8 cellular contexts compared by ENCODE assay signal in genomic region chr9:120842685-120843485, GRCh38. TPM values are rescaled to one million over a fixed set of nuclear protein-coding genes. Genes with fewer than 3 reads are reported as not detected.
DNase-seq lines count a peak whose midpoint lies in the region; ATAC-seq and TF ChIP-seq lines count a peak whose summit lies in the region.

Gene PSMD5, minus strand, starts transcription at chr9:120842922. Its CDS starts 13 bp downstream, at chr9:120842909.

- no peaks in the 10 kb centered on the region for H3K9me3 ChIP-seq in CD4-positive, alpha-beta memory T cell (ENCODE audit: control insufficient read depth in 1 of 2, low read length in 2 of 2)
- no peaks in the 10 kb centered on the region for H3K9me3 ChIP-seq in endodermal cell (ENCODE audit: control insufficient read depth, low read length)

- H3K27me3 ChIP-seq in CD4-positive, alpha-beta memory T cell (ENCODE audit: insufficient read depth, low read length): no peaks in the 10 kb centered on the region
- no peaks in the 10 kb centered on the region for H3K27me3 ChIP-seq in endodermal cell (ENCODE audit: control insufficient read depth, insufficient read depth, low read length, poor library complexity, severe bottlenecking)
- H3K27me3 ChIP-seq in mesendoderm (ENCODE audit: insufficient read depth, low read length, poor library complexity): no peaks in the 10 kb centered on the region

- H2BK5ac ChIP-seq in mesendoderm (ENCODE audit: low read length): no peak within 1 kb of the TSS

- no peak within 1 kb of the TSS for H2AK5ac ChIP-seq in mesendoderm (ENCODE audit: low read length)

- TF ChIP-seq CTCF in endodermal cell (conservative IDR thresholded peaks at IDR 0.05): no peak

- peak; percentile 93 to 99 (median 99) for DNase-seq in CD4-positive, alpha-beta memory T cell
- DNase-seq in HS-27A (ENCODE audit: low read depth) (peak; percentile 79), NOMO-1 treated with dmso at 0.1 percent for 144 hours (lab: John Stamatoyannopoulos, UW; ENCODE audit: unreplicated experiment) (peak; percentile 96), endodermal cell (peak; percentile 96), mesendoderm (peak; percentile 100)
- DNase-seq in activated CD8-positive, alpha-beta memory T cell treated with anti-CD3 and anti-CD28 coated beads, Interleukin-2, amount 50 U/mL, for 1 hour (ENCODE audit: extremely low read depth): peak; percentile 93
- peak; percentile 90 for DNase-seq in stimulated activated CD8-positive, alpha-beta memory T cell treated with anti-CD3 and anti-CD28 coated beads, Interleukin-15, amount 100 ng/mL, for 1 hour (ENCODE audit: low read depth)

- CTCF ChIA-PET in CD4-positive, alpha-beta memory T cell (lab: Charles Lee; ENCODE audit: partially characterized antibody): interaction anchor here (0.7 to 3.5 kb wide), 6 partner anchors 12 to 217 kb away, joined by 3 to 15 read pairs (median 3); no protein-coding TSS in a partner anchor

- H3K4me1 Mint-ChIP-seq in CD4-positive, alpha-beta memory T cell: peaks cover 62 to 84% (median 73%) of the 10 kb centered on the region in 4 donors
- H3K4me1 Mint-ChIP-seq in endodermal cell: peaks cover 41% of the 10 kb centered on the region

- POLR2A ChIA-PET in CD4-positive, alpha-beta memory T cell (lab: Charles Lee; ENCODE audit: partially characterized antibody): interaction anchor here (0.6 to 7.4 kb wide), 26 partner anchors 9 to 278 kb away, joined by 3 to 149 read pairs (median 4); partner anchors contain the start of genes CNTRL, FBXW2, PHF19 and TRAF1

- peak within 1 kb of the TSS; percentile 96 for H3K9ac ChIP-seq in endodermal cell (ENCODE audit: extremely low read depth, low read length, poor library complexity, severe bottlenecking)
- H3K9ac ChIP-seq in mesendoderm (ENCODE audit: low read length): peak within 1 kb of the TSS; percentile 91

- 4 to 5% methylated on average over 40 to 62 of the region's 62 CpGs for WGBS in endodermal cell (ENCODE audit: insufficient coverage in 1 of 2, insufficient read length in 1 of 2), 2 experiments
- whole genome bisulfite sequencing in mesendoderm (ENCODE audit: extremely low coverage, insufficient coverage, low lambda C conversion rate): no CpG with 5 or more reads among the region's 62 CpGs

- peak within 1 kb of the TSS; percentile 98 for H3K27ac ChIP-seq in CD4-positive, alpha-beta memory T cell (ENCODE audit: low read depth, low read length)
- peak within 1 kb of the TSS; percentile 92 for H3K27ac ChIP-seq in endodermal cell (ENCODE audit: low read depth, low read length)
- H3K27ac ChIP-seq in mesendoderm (ENCODE audit: low read depth, low read length): peak within 1 kb of the TSS; percentile 80

- intact Hi-C loops in CD4-positive, alpha-beta memory T cell (cut with micrococcal nuclease): loop anchor here (1.0 to 2.0 kb wide), 6 partner anchors 25 to 231 kb away; partner anchors contain the start of genes CNTRL, FBXW2 and PHF19

- H3K4me2 ChIP-seq in mesendoderm (ENCODE audit: low read length): peak within 1 kb of the TSS; percentile 50

- H4K8ac ChIP-seq in mesendoderm (ENCODE audit: low read depth, low read length): no peak within 1 kb of the TSS

- H3K56ac ChIP-seq in mesendoderm (ENCODE audit: low read length): peak within 1 kb of the TSS; percentile 88

- no peaks in the 10 kb centered on the region for H3K27me3 Mint-ChIP-seq in CD4-positive, alpha-beta memory T cell
- peaks cover 3% of the 10 kb centered on the region for H3K27me3 Mint-ChIP-seq in endodermal cell (ENCODE audit: insufficient read depth)

- peak; percentile 99 for ATAC-seq in GM19463 (IDR thresholded peaks at IDR 0.05; ENCODE audit: unreplicated experiment)

- peak within 1 kb of the TSS; percentile 78 to 84 for H3K4me3 ChIP-seq in CD4-positive, alpha-beta memory T cell (ENCODE audit: low read length in 2 of 2)
- peak within 1 kb of the TSS; percentile 96 for H3K4me3 ChIP-seq in endodermal cell (ENCODE audit: low read length)
- peak within 1 kb of the TSS; percentile 78 for H3K4me3 ChIP-seq in mesendoderm (ENCODE audit: low read length)

- no peaks in the 10 kb centered on the region for H3K36me3 ChIP-seq in CD4-positive, alpha-beta memory T cell (ENCODE audit: insufficient read depth, low read length)
- peaks cover 28% of the 10 kb centered on the region for H3K36me3 ChIP-seq in endodermal cell (ENCODE audit: control insufficient read depth, insufficient read depth, low read length)
- H3K36me3 ChIP-seq in mesendoderm (ENCODE audit: control insufficient read depth, insufficient read depth, low read length): no peaks in the 10 kb centered on the region

- peak within 1 kb of the TSS; percentile 62 for H3K18ac ChIP-seq in mesendoderm (ENCODE audit: low read length)

- H3K79me1 ChIP-seq in mesendoderm (ENCODE audit: low read length): peaks cover 4% of the 10 kb centered on the region

- H3K27ac Mint-ChIP-seq in CD4-positive, alpha-beta memory T cell: peak within 1 kb of the TSS; percentile 96 to 98 (median 98)
- peak within 1 kb of the TSS; percentile 97 for H3K27ac Mint-ChIP-seq in endodermal cell

- no peak within 1 kb of the TSS for H4K5ac ChIP-seq in mesendoderm (ENCODE audit: low read length)

- H3K36me3 Mint-ChIP-seq in CD4-positive, alpha-beta memory T cell: peaks cover 48 to 52% of the 10 kb centered on the region in 2 donors
- peaks cover 11% of the 10 kb centered on the region for H3K36me3 Mint-ChIP-seq in endodermal cell (ENCODE audit: low read depth)

- H2BK120ac ChIP-seq in mesendoderm (ENCODE audit: low read depth, low read length): peak within 1 kb of the TSS; percentile 1

- H3K4me1 ChIP-seq in CD4-positive, alpha-beta memory T cell (ENCODE audit: insufficient read depth, low read length): peaks cover 75% of the 10 kb centered on the region
- peaks cover 14% of the 10 kb centered on the region for H3K4me1 ChIP-seq in endodermal cell (ENCODE audit: control insufficient read depth, insufficient read depth, low read length)
- H3K4me1 ChIP-seq in mesendoderm (ENCODE audit: control insufficient read depth, low read depth, low read length): no peaks in the 10 kb centered on the region

- H3K79me2 ChIP-seq in mesendoderm (ENCODE audit: control insufficient read depth, insufficient read depth, low read length): peaks cover 14% of the 10 kb centered on the region

- no peak within 1 kb of the TSS for H2BK15ac ChIP-seq in mesendoderm (replicated peaks; ENCODE audit: low read depth)

- H3K4me3 Mint-ChIP-seq in CD4-positive, alpha-beta memory T cell: peak within 1 kb of the TSS; percentile 92 to 98 (median 96)
- H3K4me3 Mint-ChIP-seq in endodermal cell: peak within 1 kb of the TSS; percentile 91

- H3K23ac ChIP-seq in mesendoderm (ENCODE audit: low read length): no peak within 1 kb of the TSS

- H3K9me3 Mint-ChIP-seq in CD4-positive, alpha-beta memory T cell: peaks cover 0 to 1% (median 0%) of the 10 kb centered on the region in 8 donors
- peaks cover 4% of the 10 kb centered on the region for H3K9me3 Mint-ChIP-seq in endodermal cell

- no peak within 1 kb of the TSS for H3K4ac ChIP-seq in mesendoderm (ENCODE audit: low read depth, low read length)

RNA-seq across cellular contexts. Expression of gene PSMD5, which starts in this region (rescaled TPM):
- 10 to 100 TPM; 46.4 to 59.0 TPM for total RNA-seq in CD4-positive, alpha-beta memory T cell
- polyA plus RNA-seq in CD4-positive, alpha-beta memory T cell: 10 to 100 TPM; 23.1 to 25.7 TPM
- total RNA-seq in endodermal cell: 10 to 100 TPM; 21.8 to 52.7 TPM
- 29.3 TPM for polyA plus RNA-seq in endodermal cell (2013, experiment 1 of 2)
- polyA plus RNA-seq in endodermal cell (2013, experiment 2 of 2): 28.7 TPM
- 34.9 TPM for polyA plus RNA-seq in mesendoderm (2013, experiment 1 of 2)
- 33.1 TPM for polyA plus RNA-seq in mesendoderm (2013, experiment 2 of 2)

Comparison
In these comparisons a context has a peak if more than half of its experiments do, and no peak if none do; other contexts are left out.
1. Peak in every context shown above with its lines: DNase-seq, ATAC-seq, H3K4me3 ChIP-seq and H3K27ac ChIP-seq.